Comparison of ENCODE assay signal across 1 cellular context in the genomic region with DNA sequence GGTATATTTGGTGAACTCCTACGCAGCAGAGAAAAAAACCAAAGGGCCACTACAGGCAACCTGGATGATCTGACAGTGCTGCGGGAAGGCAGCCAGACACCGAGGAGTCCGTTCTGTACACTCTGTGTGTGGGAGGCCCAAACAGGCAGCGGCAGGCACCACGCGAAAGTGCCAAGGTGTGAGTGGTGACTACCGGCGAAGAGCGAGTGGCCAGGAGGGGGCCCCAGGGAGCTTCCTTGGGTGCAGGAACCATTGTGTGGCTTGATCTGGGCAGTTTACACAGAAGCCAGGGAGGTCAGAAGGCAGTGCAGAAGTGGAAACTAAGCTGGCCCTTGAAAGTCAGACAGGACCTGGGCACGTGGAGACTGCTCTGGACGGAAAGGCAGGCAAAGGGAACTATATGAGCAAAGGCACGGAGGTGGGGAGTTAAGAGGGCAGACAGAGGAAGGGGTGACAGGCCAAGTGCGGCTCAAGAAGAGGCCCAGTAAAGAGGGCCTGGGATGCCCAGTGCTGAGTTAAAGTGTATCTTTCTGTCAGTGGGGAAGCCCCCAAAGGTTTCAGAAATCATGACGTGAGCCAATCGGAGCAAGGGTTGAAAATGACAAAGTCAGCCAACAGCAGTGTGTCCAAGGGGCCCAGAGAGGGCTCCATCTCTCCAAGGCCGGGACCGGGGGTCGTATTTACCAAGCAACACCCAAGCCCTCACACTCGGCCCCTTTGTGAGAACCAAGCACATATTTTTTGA.
TF ChIP-seq lines count a peak whose summit lies in the region.

No MANE protein-coding gene starts in this region.

TF ChIP-seq in GM12878, 131 proteins besides CTCF, POLR2A, EP300 and RAD21 (continued from another document):
- TF ChIP-seq PAX8 (IDR thresholded peaks at IDR 0.05) (no peak), SUZ12 (IDR thresholded peaks at IDR 0.05; ENCODE audit: unreplicated experiment) (no peak), ZBTB33 (IDR thresholded peaks at IDR 0.05) (peak; percentile 86), POLR2AphosphoS5 (IDR thresholded peaks at IDR 0.05; ENCODE audit: low read length) (no peak), MYC (IDR thresholded peaks at IDR 0.05; ENCODE audit: insufficient read depth, insufficient read length, insufficient replicate concordance, low read length, severe bottlenecking) (no peak), ZNF274 (IDR thresholded peaks at IDR 0.05; ENCODE audit: insufficient read depth, insufficient read length) (no peak), HDGF (IDR thresholded peaks at IDR 0.05) (peak; percentile 73; the same call in 1 of the 2 replicates), TCF7 (IDR thresholded peaks at IDR 0.05; ENCODE audit: borderline replicate concordance) (no peak), PML (IDR thresholded peaks at IDR 0.05; ENCODE audit: low read length) (no peak), SMAD5 (IDR thresholded peaks at IDR 0.05; ENCODE audit: low read depth) (no peak), CUX1 (IDR thresholded peaks at IDR 0.05; ENCODE audit: insufficient replicate concordance, low read depth, low read length) (no peak), YY1 (IDR thresholded peaks at IDR 0.05; ENCODE audit: low read depth, low read length) (peak; percentile 49; the same call in 1 of the 2 replicates), ASH2L (IDR thresholded peaks at IDR 0.05; ENCODE audit: borderline replicate concordance, low read depth) (no peak), SMC3 (IDR thresholded peaks at IDR 0.05; ENCODE audit: borderline replicate concordance, low read length) (peak; percentile 43; the same call in 1 of the 2 replicates), GABPA (IDR thresholded peaks at IDR 0.05; ENCODE audit: low read depth) (no peak), EGR1 (IDR thresholded peaks at IDR 0.05; ENCODE audit: borderline replicate concordance in 1 of 2, low read depth in 2 of 2, low read length in 2 of 2) (0 out of 3 replicates have a peak, but pooled peaks of 1 of the 2 experiments have one; percentile 7), IKZF1 (conservative IDR thresholded peaks at IDR 0.05) (0 out of 2 replicates have a peak, but pooled peaks have one; percentile 16), SREBF1 (IDR thresholded peaks at IDR 0.05; ENCODE audit: low read length) (no peak), MYB (IDR thresholded peaks at IDR 0.05; ENCODE audit: borderline replicate concordance, low read depth, low read length) (no peak), BHLHE40 (IDR thresholded peaks at IDR 0.05; ENCODE audit: borderline replicate concordance in 1 of 2, low read depth in 2 of 2, low read length in 1 of 2) (peak in 1 of 2 experiments; percentile 30; a peak in 1 of 4 replicates), BACH1 (IDR thresholded peaks at IDR 0.05; ENCODE audit: borderline replicate concordance) (no peak), FOXK2 (IDR thresholded peaks at IDR 0.05) (no peak), CEBPZ (IDR thresholded peaks at IDR 0.05; ENCODE audit: low read depth, low read length) (no peak), NFIC (IDR thresholded peaks at IDR 0.05; ENCODE audit: low read depth, low read length) (no peak), JUND (IDR thresholded peaks at IDR 0.05; ENCODE audit: low read depth, low read length) (no peak), NFYA (IDR thresholded peaks at IDR 0.05; ENCODE audit: borderline replicate concordance, low read depth, low read length) (no peak), EED (IDR thresholded peaks at IDR 0.05; ENCODE audit: low read depth) (no peak)
- TF ChIP-seq, protein P1, sequence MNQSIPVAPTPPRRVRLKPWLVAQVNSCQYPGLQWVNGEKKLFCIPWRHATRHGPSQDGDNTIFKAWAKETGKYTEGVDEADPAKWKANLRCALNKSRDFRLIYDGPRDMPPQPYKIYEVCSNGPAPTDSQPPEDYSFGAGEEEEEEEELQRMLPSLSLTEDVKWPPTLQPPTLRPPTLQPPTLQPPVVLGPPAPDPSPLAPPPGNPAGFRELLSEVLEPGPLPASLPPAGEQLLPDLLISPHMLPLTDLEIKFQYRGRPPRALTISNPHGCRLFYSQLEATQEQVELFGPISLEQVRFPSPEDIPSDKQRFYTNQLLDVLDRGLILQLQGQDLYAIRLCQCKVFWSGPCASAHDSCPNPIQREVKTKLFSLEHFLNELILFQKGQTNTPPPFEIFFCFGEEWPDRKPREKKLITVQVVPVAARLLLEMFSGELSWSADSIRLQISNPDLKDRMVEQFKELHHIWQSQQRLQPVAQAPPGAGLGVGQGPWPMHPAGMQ (IDR thresholded peaks at IDR 0.05; ENCODE audit: borderline replicate concordance): no peak
- TF ChIP-seq, protein P2, sequence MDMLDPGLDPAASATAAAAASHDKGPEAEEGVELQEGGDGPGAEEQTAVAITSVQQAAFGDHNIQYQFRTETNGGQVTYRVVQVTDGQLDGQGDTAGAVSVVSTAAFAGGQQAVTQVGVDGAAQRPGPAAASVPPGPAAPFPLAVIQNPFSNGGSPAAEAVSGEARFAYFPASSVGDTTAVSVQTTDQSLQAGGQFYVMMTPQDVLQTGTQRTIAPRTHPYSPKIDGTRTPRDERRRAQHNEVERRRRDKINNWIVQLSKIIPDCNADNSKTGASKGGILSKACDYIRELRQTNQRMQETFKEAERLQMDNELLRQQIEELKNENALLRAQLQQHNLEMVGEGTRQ (IDR thresholded peaks at IDR 0.05; ENCODE audit: borderline replicate concordance, low read depth, low read length): no peak
- TF ChIP-seq, protein P3, sequence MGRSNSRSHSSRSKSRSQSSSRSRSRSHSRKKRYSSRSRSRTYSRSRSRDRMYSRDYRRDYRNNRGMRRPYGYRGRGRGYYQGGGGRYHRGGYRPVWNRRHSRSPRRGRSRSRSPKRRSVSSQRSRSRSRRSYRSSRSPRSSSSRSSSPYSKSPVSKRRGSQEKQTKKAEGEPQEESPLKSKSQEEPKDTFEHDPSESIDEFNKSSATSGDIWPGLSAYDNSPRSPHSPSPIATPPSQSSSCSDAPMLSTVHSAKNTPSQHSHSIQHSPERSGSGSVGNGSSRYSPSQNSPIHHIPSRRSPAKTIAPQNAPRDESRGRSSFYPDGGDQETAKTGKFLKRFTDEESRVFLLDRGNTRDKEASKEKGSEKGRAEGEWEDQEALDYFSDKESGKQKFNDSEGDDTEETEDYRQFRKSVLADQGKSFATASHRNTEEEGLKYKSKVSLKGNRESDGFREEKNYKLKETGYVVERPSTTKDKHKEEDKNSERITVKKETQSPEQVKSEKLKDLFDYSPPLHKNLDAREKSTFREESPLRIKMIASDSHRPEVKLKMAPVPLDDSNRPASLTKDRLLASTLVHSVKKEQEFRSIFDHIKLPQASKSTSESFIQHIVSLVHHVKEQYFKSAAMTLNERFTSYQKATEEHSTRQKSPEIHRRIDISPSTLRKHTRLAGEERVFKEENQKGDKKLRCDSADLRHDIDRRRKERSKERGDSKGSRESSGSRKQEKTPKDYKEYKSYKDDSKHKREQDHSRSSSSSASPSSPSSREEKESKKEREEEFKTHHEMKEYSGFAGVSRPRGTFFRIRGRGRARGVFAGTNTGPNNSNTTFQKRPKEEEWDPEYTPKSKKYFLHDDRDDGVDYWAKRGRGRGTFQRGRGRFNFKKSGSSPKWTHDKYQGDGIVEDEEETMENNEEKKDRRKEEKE (IDR thresholded peaks at IDR 0.05): no peak
